In the genomic region with DNA sequence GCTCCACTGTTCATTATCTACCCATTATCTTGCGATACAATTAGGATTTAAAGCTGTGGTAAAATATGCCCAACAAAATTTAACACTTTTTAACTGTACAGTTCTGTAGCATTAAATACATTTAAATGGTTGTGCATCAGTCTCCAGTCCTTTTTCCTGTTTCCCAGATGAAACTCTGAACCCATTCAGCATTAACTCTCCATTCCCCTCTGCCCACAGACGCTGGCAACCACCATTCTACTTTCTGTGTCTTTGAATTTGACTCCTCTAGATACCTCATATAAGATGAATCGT, we compare ENCODE assay signal across 9 cellular contexts. TPM values are rescaled to one million over a fixed set of nuclear protein-coding genes. Genes with fewer than 3 reads are reported as not detected.
DNase-seq lines count a peak whose midpoint lies in the region; ATAC-seq and TF ChIP-seq lines count a peak whose summit lies in the region.
"Had no signal": no experiment of that assay in that cellular context is flagged by ENCODE, and none has a peak within 500 bp of the region (broad histone marks: within the 10 kb centered on the region; RNA-seq: fewer than 3 reads in every experiment).

No MANE protein-coding gene starts in this region.

- H3K4me3 Mint-ChIP-seq in brain (peak overlapping the region; percentile 92 to 98 (median 94)), osteocyte (ENCODE audit: unreplicated experiment) (peak overlapping the region; percentile 87)

- H3K9me3 ChIP-seq in DND-41 (ENCODE audit: insufficient read depth, low read length, severe bottlenecking) (no peaks in the 10 kb centered on the region), Karpas-422 (ENCODE audit: low read length) (no peaks in the 10 kb centered on the region)

- H3K27me3 Mint-ChIP-seq in brain (peaks cover 50% of the 10 kb centered on the region), osteocyte (ENCODE audit: unreplicated experiment) (no peaks in the 10 kb centered on the region)

- H3K9me3 Mint-ChIP-seq in brain, result peaks cover 0 to 14% (median 9%) of the 10 kb centered on the region in 5 experiments
- no peaks in the 10 kb centered on the region for H3K9me3 Mint-ChIP-seq in osteocyte (ENCODE audit: unreplicated experiment)

- no peaks in the 10 kb centered on the region for H3K9me2 ChIP-seq in Karpas-422 (replicated peaks; ENCODE audit: insufficient read depth, low read length)

- peaks cover 35% of the 10 kb centered on the region for H3K27me3 ChIP-seq in DND-41 (ENCODE audit: insufficient read depth, low read length, poor library complexity)
- no peaks in the 10 kb centered on the region for H3K27me3 ChIP-seq in Karpas-422 (ENCODE audit: low read length)

- intact Hi-C loops in head of caudate nucleus (cut with DNase I), result loop anchor here (2.0 kb wide), 1 partner anchor 17 kb away; no protein-coding TSS in a partner anchor

- no peak overlapping the region for H3K27ac ChIP-seq in DND-41 (ENCODE audit: low read length)
- H3K27ac ChIP-seq in Karpas-422 (ENCODE audit: low read length), result no peak overlapping the region

- 0 out of 2 replicates have a peak overlapping the region, but pooled peaks have one; percentile 72 for H2AFZ ChIP-seq in DND-41 (ENCODE audit: low read depth, low read length)
- H2AFZ ChIP-seq in Karpas-422 (ENCODE audit: low read length), result no peak overlapping the region

- H3K79me2 ChIP-seq in DND-41 (ENCODE audit: insufficient read depth, low read length), result no peaks in the 10 kb centered on the region
- no peaks in the 10 kb centered on the region for H3K79me2 ChIP-seq in Karpas-422 (ENCODE audit: low read length)

- peak overlapping the region; percentile 73 for H3K4me2 ChIP-seq in DND-41 (ENCODE audit: insufficient read depth, low read length)
- H3K4me2 ChIP-seq in Karpas-422 (ENCODE audit: low read depth, low read length, poor library complexity, severe bottlenecking), result peak overlapping the region; percentile 94

- H3K36me3 ChIP-seq in DND-41 (ENCODE audit: insufficient read depth, low read length) (no peaks in the 10 kb centered on the region), Karpas-422 (ENCODE audit: insufficient read depth, low read length) (no peaks in the 10 kb centered on the region)

- no peak for ATAC-seq in DND-41 (ENCODE audit: insufficient read depth, low read depth)
- ATAC-seq in GM21447 (IDR thresholded peaks at IDR 0.05; ENCODE audit: unreplicated experiment), result no peak

- peaks cover 49% of the 10 kb centered on the region for H3K4me1 ChIP-seq in DND-41 (ENCODE audit: insufficient read depth, low read length)
- peaks cover 14% of the 10 kb centered on the region for H3K4me1 ChIP-seq in Karpas-422 (ENCODE audit: low read length)

- H3K27ac Mint-ChIP-seq in brain (peak overlapping the region; percentile 23 to 96 (median 92)), osteocyte (ENCODE audit: unreplicated experiment) (peak overlapping the region; percentile 93)

- H3K36me3 Mint-ChIP-seq in brain (no peaks in the 10 kb centered on the region), osteocyte (ENCODE audit: unreplicated experiment) (no peaks in the 10 kb centered on the region)

- H3K9ac ChIP-seq in DND-41 (ENCODE audit: low read depth, low read length) (peak overlapping the region; percentile 58; the same call in 1 of the 2 replicates), Karpas-422 (ENCODE audit: low read length) (no peak overlapping the region)

- TF ChIP-seq CTCF in DND-41 (IDR thresholded peaks at IDR 0.05; ENCODE audit: borderline replicate concordance, extremely low read depth, low read length, poor library complexity, severe bottlenecking) (no peak), brain (conservative IDR thresholded peaks at IDR 0.05) (no peak), osteocyte (IDR thresholded peaks at IDR 0.05) (no peak)

- H3K4me1 Mint-ChIP-seq in brain (peaks cover 29% of the 10 kb centered on the region), osteocyte (ENCODE audit: unreplicated experiment) (peaks cover 24% of the 10 kb centered on the region)

- DNase-seq in DND-41 (no peak), Karpas-422 (no peak), osteocyte (ENCODE audit: extremely low spot score, unreplicated experiment) (no peak), head of caudate nucleus (no peak), NCI-H82 treated with DMSO at 0.1 percent for 48 hours (lab: John Stamatoyannopoulos, UW; ENCODE audit: unreplicated experiment) (no peak), iPS-NIHi11 (ENCODE audit: low spot score) (no peak)
- DNase-seq: NCI-H446 treated with DMSO at 0.1 percent for 48 hours had no signal

- H3K4me3 ChIP-seq in DND-41 (ENCODE audit: low read depth in 1 of 2, low read length in 2 of 2) (peak overlapping the region in 1 of 2 experiments; percentile 64; a peak in 2 of 4 replicates), Karpas-422 (ENCODE audit: low read length) (peak overlapping the region; percentile 69; the same call in 1 of the 2 replicates)

- H4K20me1 ChIP-seq in DND-41 (ENCODE audit: insufficient read depth, low read length), result 0 out of 2 replicates have a peak, but pooled peaks cover 3% of the 10 kb centered on the region
- H4K20me1 ChIP-seq in Karpas-422 (ENCODE audit: insufficient read depth, low read depth, low read length), result no peaks in the 10 kb centered on the region

RNA-seq across cellular contexts. Expression of a gene that starts 2.9 kb away (rescaled TPM):
- 2.0 TPM in 1 of 2 replicates, not detected in the other for total RNA-seq in Karpas-422 (2014; rRNA removed; shearing (Covaris generic); ENCODE audit: low replicate concordance)
- polyA plus RNA-seq in brain (ENCODE audit: insufficient read depth, low read depth, low replicate concordance), result 0.22 TPM
- total RNA-seq in osteocyte, result 3.8 and 4.0 TPM in 2 replicates

RNA-seq across cellular contexts. Expression of a gene that starts 15.2 kb away (rescaled TPM):
- total RNA-seq in Karpas-422 (2014; rRNA removed; shearing (Covaris generic); ENCODE audit: low replicate concordance), result 23.6 and 46.2 TPM in 2 replicates
- 33.0 TPM for polyA plus RNA-seq in brain (ENCODE audit: insufficient read depth, low read depth, low replicate concordance)
- 25.2 and 27.1 TPM in 2 replicates for total RNA-seq in osteocyte

RNA-seq across cellular contexts. Expression of a gene that starts 35.8 kb away (rescaled TPM):
- total RNA-seq in Karpas-422 (2014; rRNA removed; shearing (Covaris generic); ENCODE audit: low replicate concordance), result 7,026 and 7,196 TPM in 2 replicates
- 2,812 TPM for polyA plus RNA-seq in brain (ENCODE audit: insufficient read depth, low read depth, low replicate concordance)
- total RNA-seq in osteocyte, result 1,869 and 1,921 TPM in 2 replicates

RNA-seq across cellular contexts. Expression of a gene that starts 53.0 kb away (rescaled TPM):
- total RNA-seq in Karpas-422 (2014; rRNA removed; shearing (Covaris generic); ENCODE audit: low replicate concordance), result 18.7 and 21.8 TPM in 2 replicates
- 3.1 TPM for polyA plus RNA-seq in brain (ENCODE audit: insufficient read depth, low read depth, low replicate concordance)
- 12.8 and 13.7 TPM in 2 replicates for total RNA-seq in osteocyte
